27 cellular contexts compared by ENCODE assay signal in the genomic region with DNA sequence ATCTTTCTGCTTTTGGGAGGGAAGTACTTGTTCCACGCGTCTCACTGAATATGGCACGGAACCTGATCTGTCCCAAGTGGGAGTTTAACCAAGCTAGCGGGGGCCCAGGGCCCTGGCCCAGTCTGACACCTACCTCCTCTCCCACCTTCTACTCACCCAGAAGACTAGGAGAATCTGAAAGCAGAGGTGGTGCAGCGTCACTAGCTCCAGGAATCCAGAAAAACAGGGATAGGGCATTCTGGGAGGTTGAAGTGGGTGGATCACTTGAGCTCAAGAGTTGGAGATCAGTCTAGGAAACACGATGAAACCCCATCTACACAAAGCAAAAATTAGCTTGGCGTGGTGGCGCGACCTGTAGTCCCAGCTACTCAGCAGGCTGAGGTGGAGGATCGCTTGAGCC.
DNase-seq lines count a peak whose midpoint lies in the region; ATAC-seq, FAIRE-seq and TF ChIP-seq lines count a peak whose summit lies in the region.
"Had no signal": no experiment of that assay in that cellular context is flagged by ENCODE, and none has a peak within 500 bp of the region (broad histone marks: within the 10 kb centered on the region; RNA-seq: fewer than 3 reads in every experiment).

No MANE protein-coding gene starts in this region.

- H3K23ac ChIP-seq in trophoblast cell (ENCODE audit: low read length) = no peak overlapping the region

- no peak overlapping the region for H2AK5ac ChIP-seq in trophoblast cell (ENCODE audit: low read length)

- no peaks in the 10 kb centered on the region for H3K27me3 Mint-ChIP-seq in activated T-cell treated with anti-CD3 and anti-CD28 coated beads, Interleukin-2, amount 50 U/mL, for 24 hours
- no peaks in the 10 kb centered on the region for H3K27me3 Mint-ChIP-seq in activated T-helper 17 cell treated with anti-CD3 and anti-CD28 coated beads, Interleukin-2, amount 50 U/mL, for 72 hours
- no peaks in the 10 kb centered on the region for H3K27me3 Mint-ChIP-seq in CD8-positive, alpha-beta T cell (ENCODE audit: low read depth)
- H3K27me3 Mint-ChIP-seq: CD8-positive, alpha-beta memory T cell had no signal

- intact Hi-C loops in CD8-positive, alpha-beta T cell (cut with DNase I, micrococcal nuclease) = loop anchor here (5.0 to 10.0 kb wide), 4 partner anchors 157 to 725 kb away; a partner anchor contains a TSS

- no peak overlapping the region for H3K4me2 ChIP-seq in trophoblast cell (ENCODE audit: low read length)

- H2BK120ac ChIP-seq in trophoblast cell (ENCODE audit: insufficient read depth, low read length, poor library complexity) = no peak overlapping the region

- no peak overlapping the region for H4K91ac ChIP-seq in trophoblast cell (ENCODE audit: low read depth, low read length)

- H3K4ac ChIP-seq in trophoblast cell (ENCODE audit: low read depth, low read length) = no peak overlapping the region

- no peak for TF ChIP-seq CTCF in CD8-positive, alpha-beta T cell (IDR thresholded peaks at IDR 0.05)

- no peak overlapping the region for H3K4me3 ChIP-seq in trophoblast cell (ENCODE audit: low read depth, low read length)
- H3K4me3 ChIP-seq in CD8-positive, alpha-beta T cell (ENCODE audit: low read depth, low read length) = no peak overlapping the region
- H3K4me3 ChIP-seq: GM23248, SK-N-MC had no signal

- H3K79me2 ChIP-seq in trophoblast cell (ENCODE audit: control insufficient read depth, insufficient read depth, low read length, poor library complexity) = peaks cover 6% of the 10 kb centered on the region

- H3K18ac ChIP-seq in trophoblast cell (ENCODE audit: low read length) = no peak overlapping the region

- H3K27me3 ChIP-seq in trophoblast cell (ENCODE audit: insufficient read depth, low read length) = no peaks in the 10 kb centered on the region
- H3K27me3 ChIP-seq in CD8-positive, alpha-beta T cell (ENCODE audit: insufficient read depth, low read length) = no peaks in the 10 kb centered on the region

- DNase-seq in activated T-cell treated with anti-CD3 and anti-CD28 coated beads, Interleukin-2, amount 50 U/mL, for 24 hours = no peak
- no peak for DNase-seq in activated T-cell treated with anti-CD3 and anti-CD28 coated beads, Interleukin-2, amount 50 U/mL, for 1 hour
- DNase-seq in GM12891 (ENCODE audit: insufficient read length, low spot score) (no peak), trophoblast cell (peak; percentile 66 to 70), LoVo (ENCODE audit: low spot score) (no peak)
- DNase-seq in CD8-positive, alpha-beta T cell = no peak
- DNase-seq: C1 segment of cervical spinal cord; CD8-positive, alpha-beta memory T cell; DMS 273 treated with DMSO at 0.1 percent for 48 hours; DND-41; GM23248; IMR-90; KG1; NCI-H1048; NCI-H1417; NCI-H1694; NCI-H2029 treated with DMSO at 0.1 percent for 48 hours; NCI-H2171; NCI-H226; NCI-H510A; NCI-H69; SHP77 treated with DMSO at 0.1 percent for 48 hours had no signal

- no peak overlapping the region for H2BK5ac ChIP-seq in trophoblast cell (ENCODE audit: low read depth, low read length, poor library complexity)

- H3K4me1 Mint-ChIP-seq in activated T-cell treated with anti-CD3 and anti-CD28 coated beads, Interleukin-2, amount 50 U/mL, for 24 hours (ENCODE audit: low read depth) = peaks cover 52% of the 10 kb centered on the region
- peaks cover 27% of the 10 kb centered on the region for H3K4me1 Mint-ChIP-seq in activated T-helper 17 cell treated with anti-CD3 and anti-CD28 coated beads, Interleukin-2, amount 50 U/mL, for 72 hours
- H3K4me1 Mint-ChIP-seq in CD8-positive, alpha-beta T cell (ENCODE audit: low read depth) = peaks cover 53% of the 10 kb centered on the region

- peaks cover 6% of the 10 kb centered on the region for H3K79me1 ChIP-seq in trophoblast cell (ENCODE audit: low read length)

- H3K27ac Mint-ChIP-seq in activated T-cell treated with anti-CD3 and anti-CD28 coated beads, Interleukin-2, amount 50 U/mL, for 24 hours = peak overlapping the region; percentile 14
- peak overlapping the region; percentile 35 for H3K27ac Mint-ChIP-seq in activated T-helper 17 cell treated with anti-CD3 and anti-CD28 coated beads, Interleukin-2, amount 50 U/mL, for 72 hours
- H3K27ac Mint-ChIP-seq in CD8-positive, alpha-beta T cell = no peak overlapping the region

- no peak overlapping the region for H2BK12ac ChIP-seq in trophoblast cell (ENCODE audit: low read length)

- POLR2A ChIA-PET in CD8-positive, alpha-beta T cell (lab: Charles Lee) = no interaction called here

- H4K12ac ChIP-seq in trophoblast cell (ENCODE audit: low read depth, low read length) = no peak overlapping the region

- FAIRE-seq in GM12891 (lab: Jason Lieb, UNC) = no peak
- FAIRE-seq: A204.1, GM18507 had no signal

- no CpG with 5 or more reads among the region's 10 CpGs for WGBS in trophoblast cell (ENCODE audit: extremely low coverage, insufficient coverage, insufficient read length)

- CTCF ChIA-PET in CD8-positive, alpha-beta T cell (lab: Charles Lee) = interaction anchor here (0.6 to 1.9 kb wide), 4 partner anchors 9 to 252 kb away, joined by 3 to 7 read pairs (median 4); no protein-coding TSS in a partner anchor

- no peak overlapping the region for H4K8ac ChIP-seq in trophoblast cell (ENCODE audit: low read depth, low read length)

- no peak overlapping the region for H3K4me3 Mint-ChIP-seq in activated T-cell treated with anti-CD3 and anti-CD28 coated beads, Interleukin-2, amount 50 U/mL, for 24 hours
- no peak overlapping the region for H3K4me3 Mint-ChIP-seq in activated T-helper 17 cell treated with anti-CD3 and anti-CD28 coated beads, Interleukin-2, amount 50 U/mL, for 72 hours
- no peak overlapping the region for H3K4me3 Mint-ChIP-seq in CD8-positive, alpha-beta T cell

- H3K14ac ChIP-seq in trophoblast cell (ENCODE audit: low read length) = no peak overlapping the region

- no peak overlapping the region for H2AFZ ChIP-seq in trophoblast cell (ENCODE audit: insufficient read depth, low read length, poor library complexity)
- H2AFZ ChIP-seq: GM23248 had no signal

- H3K27ac ChIP-seq in trophoblast cell (ENCODE audit: low read depth, low read length) = no peak overlapping the region
- no peak overlapping the region for H3K27ac ChIP-seq in CD8-positive, alpha-beta T cell (ENCODE audit: low read depth, low read length)
- H3K27ac ChIP-seq: GM23248, SK-N-MC had no signal

- H3K9me3 Mint-ChIP-seq in activated T-cell treated with anti-CD3 and anti-CD28 coated beads, Interleukin-2, amount 50 U/mL, for 24 hours = peaks cover 4% of the 10 kb centered on the region
- no peaks in the 10 kb centered on the region for H3K9me3 Mint-ChIP-seq in activated T-helper 17 cell treated with anti-CD3 and anti-CD28 coated beads, Interleukin-2, amount 50 U/mL, for 72 hours
- no peaks in the 10 kb centered on the region for H3K9me3 Mint-ChIP-seq in CD8-positive, alpha-beta T cell
- H3K9me3 Mint-ChIP-seq: CD8-positive, alpha-beta memory T cell had no signal

- peak; percentile 2; the same call in 1 of the 2 replicates for TF ChIP-seq POLR2A in GM12891 (IDR thresholded peaks at IDR 0.05; ENCODE audit: low read depth, low read length)

- no peak for ATAC-seq in activated T-helper 17 cell treated with anti-CD3 and anti-CD28 coated beads, Interleukin-2, amount 50 U/mL, for 72 hours (replicated peaks)
- no peak for ATAC-seq in CD8-positive, alpha-beta T cell
- no peak for ATAC-seq in GM19324 (IDR thresholded peaks at IDR 0.05; ENCODE audit: low FRiP score, unreplicated experiment)

- H3K9ac ChIP-seq in trophoblast cell (ENCODE audit: low read length) = no peak overlapping the region
- H3K9ac ChIP-seq: GM23248 had no signal

- H3K4me1 ChIP-seq in trophoblast cell (ENCODE audit: control insufficient read depth in 1 of 2, insufficient read depth in 2 of 2, low read length in 2 of 2) = peaks cover 9 to 11% of the 10 kb centered on the region in 2 experiments
- peaks cover 35% of the 10 kb centered on the region for H3K4me1 ChIP-seq in CD8-positive, alpha-beta T cell (ENCODE audit: insufficient read depth, low read length)

- H3K36me3 Mint-ChIP-seq in activated T-cell treated with anti-CD3 and anti-CD28 coated beads, Interleukin-2, amount 50 U/mL, for 24 hours (ENCODE audit: low read depth) = peaks cover 69% of the 10 kb centered on the region
- peaks cover 73% of the 10 kb centered on the region for H3K36me3 Mint-ChIP-seq in activated T-helper 17 cell treated with anti-CD3 and anti-CD28 coated beads, Interleukin-2, amount 50 U/mL, for 72 hours (ENCODE audit: low read depth)
- peaks cover 58% of the 10 kb centered on the region for H3K36me3 Mint-ChIP-seq in CD8-positive, alpha-beta T cell

- H3K9me3 ChIP-seq in trophoblast cell (ENCODE audit: insufficient read depth, low read depth, low read length) = no peaks in the 10 kb centered on the region
- H3K9me3 ChIP-seq in CD8-positive, alpha-beta T cell (ENCODE audit: low read length) = no peaks in the 10 kb centered on the region

- peaks cover 37 to 39% of the 10 kb centered on the region in 2 experiments for H3K36me3 ChIP-seq in trophoblast cell (ENCODE audit: control insufficient read depth in 1 of 2, insufficient read depth in 2 of 2, low read length in 2 of 2)
- H3K36me3 ChIP-seq in CD8-positive, alpha-beta T cell (ENCODE audit: insufficient read depth, low read length) = peaks cover 32% of the 10 kb centered on the region

TF ChIP-seq in GM12891, 5 proteins besides CTCF, POLR2A, EP300 and RAD21:
- no peak for TF ChIP-seq SPI1 (IDR thresholded peaks at IDR 0.05; ENCODE audit: low read depth, low read length)
- TF ChIP-seq POU2F2 (IDR thresholded peaks at IDR 0.05; ENCODE audit: low read depth, low read length) = no peak
- no peak for TF ChIP-seq TAF1 (IDR thresholded peaks at IDR 0.05; ENCODE audit: low read depth, low read length)

Comparison
In these comparisons a context has a peak if more than half of its experiments do, and no peak if none do; other contexts are left out.
1. DNase-seq: peak in trophoblast cell (2 of 2); none in activated T-cell treated with anti-CD3 and anti-CD28 coated beads, Interleukin-2, amount 50 U/mL, for 24 hours (single experiment), activated T-cell treated with anti-CD3 and anti-CD28 coated beads, Interleukin-2, amount 50 U/mL, for 1 hour (single experiment), GM12891 (single experiment), CD8-positive, alpha-beta T cell (0 of 7) and LoVo (single experiment).